ENCODE assay signal across 5 cellular contexts in genomic region chr10:92952573-92952972, GRCh38.
DNase-seq lines count a peak whose midpoint lies in the region; ATAC-seq, FAIRE-seq and TF ChIP-seq lines count a peak whose summit lies in the region.
"Not testable (repeated sequence)": the region's sequence is repeated elsewhere in the genome, so short reads cannot be mapped to it uniquely, and the experiment has no call there.

No MANE protein-coding gene starts in this region.

- FAIRE-seq in A549 (lab: Jason Lieb, UNC); K562 (lab: Jason Lieb, UNC): not testable (repeated sequence)
- peak; percentile 26 for FAIRE-seq in GM18507 (lab: Jason Lieb, UNC)
- peak; percentile 15 for FAIRE-seq in H54 (lab: Jason Lieb, UNC)

- in situ Hi-C loops in K562 (cut with MboI): not testable (repeated sequence)

- TF ChIP-seq CTCF in A549 (IDR thresholded peaks at IDR 0.05); HEK293 (tag by site-specific recombination; IDR thresholded peaks at IDR 0.05); K562 (IDR thresholded peaks at IDR 0.05 in 2 of 3, conservative IDR thresholded peaks at IDR 0.05 in 1 of 3; ENCODE audit: insufficient read depth in 2 of 3, low read depth in 1 of 3, low read length in 3 of 3): not testable (repeated sequence)

- not testable (repeated sequence) for H3K9me3 ChIP-seq in A549; HEK293 (ENCODE audit: control insufficient read depth, insufficient read depth, low read depth, low read length); K562 (replicated peaks; ENCODE audit: control insufficient read depth, insufficient read depth, low read depth, low read length)

- not testable (repeated sequence) for H3K9me1 ChIP-seq in K562 (ENCODE audit: control insufficient read depth, insufficient read depth, low read length)

- H2AFZ ChIP-seq in K562 (ENCODE audit: low read depth, low read length): not testable (repeated sequence)

- ATAC-seq in A549, K562: not testable (repeated sequence)

- intact Hi-C loops in K562 (cut with micrococcal nuclease): not testable (repeated sequence)

- TF ChIP-seq RAD21 in A549 (conservative IDR thresholded peaks at IDR 0.05 in 1 of 2, IDR thresholded peaks at IDR 0.05 in 1 of 2); K562 (CRISPR knock-in tag; conservative IDR thresholded peaks at IDR 0.05 in 1 of 2, IDR thresholded peaks at IDR 0.05 in 1 of 2): not testable (repeated sequence)

- H3K4me1 ChIP-seq in A549; HEK293 (ENCODE audit: control insufficient read depth, insufficient read depth, low read length); K562 (replicated peaks in 1 of 2; ENCODE audit: control insufficient read depth in 2 of 2, insufficient read depth in 2 of 2, low read length in 2 of 2): not testable (repeated sequence)

- H3K4me3 ChIP-seq in A549; HEK293 (ENCODE audit: low read depth, low read length); K562: not testable (repeated sequence)

- POLR2A ChIA-PET in A549 (lab: Yijun Ruan, JAX); HEK293 (lab: Yijun Ruan, JAX): not testable (repeated sequence)
- POLR2A ChIA-PET in K562 (lab: Yijun Ruan, JAX): interaction anchor here (0.6 kb wide), 1 partner anchor 911 kb away, joined by 3 read pairs; no protein-coding TSS in a partner anchor

- not testable (repeated sequence) for TF ChIP-seq EP300 in A549 (IDR thresholded peaks at IDR 0.05); K562 (IDR thresholded peaks at IDR 0.05; ENCODE audit: low read length)

- not testable (repeated sequence) for H3K27ac ChIP-seq in A549; HEK293 (ENCODE audit: extremely low read depth, low read depth, low read length); K562 (ENCODE audit: extremely low read depth, low read depth, low read length)

- BruUV-seq in K562 (replicated peaks; lab: Mats Ljungman, UMichigan): not testable (repeated sequence)

- not testable (repeated sequence) for TF ChIP-seq POLR2A in A549 (IDR thresholded peaks at IDR 0.05; ENCODE audit: low read length); H54 (IDR thresholded peaks at IDR 0.05; ENCODE audit: low read depth, low read length); K562 (conservative IDR thresholded peaks at IDR 0.05)

- CTCF ChIA-PET in A549 (lab: Yijun Ruan, JAX) (interaction anchor here (0.7 kb wide), 1 partner anchor 680 kb away, joined by 3 read pairs; no protein-coding TSS in a partner anchor), HEK293 (lab: Yijun Ruan, JAX) (interaction anchor here (0.7 kb wide), 1 partner anchor 12 kb away, joined by 3 read pairs; no protein-coding TSS in a partner anchor)
- CTCF ChIA-PET in K562 (lab: Yijun Ruan, JAX; ENCODE audit: low intra/inter-chr PET ratio): not testable (repeated sequence)

- not testable (repeated sequence) for H3K4me2 ChIP-seq in A549; K562 (ENCODE audit: insufficient read depth, low read length)

- not testable (repeated sequence) for H3K79me2 ChIP-seq in K562 (ENCODE audit: control insufficient read depth, insufficient read depth, low read length)

- DNase-seq in A549 (ENCODE audit: low read depth in 1 of 2, low spot score in 1 of 2); GM18507 (ENCODE audit: extremely low spot score, insufficient read length, low read depth); H54 (ENCODE audit: insufficient read length, low spot score); K562 (ENCODE audit: extremely low read depth in 1 of 4, low spot score in 3 of 4): not testable (repeated sequence)

- not testable (repeated sequence) for H3K9ac ChIP-seq in K562 (ENCODE audit: insufficient read depth in 1 of 2, low read depth in 2 of 2, low read length in 2 of 2)

- H3K36me3 ChIP-seq in HEK293 (ENCODE audit: control insufficient read depth in 2 of 2, insufficient read depth in 1 of 2, low read length in 2 of 2): peaks cover 12 to 18% of the 10 kb centered on the region in 2 experiments
- H3K36me3 ChIP-seq in K562 (ENCODE audit: control insufficient read depth, insufficient read depth, low read length): peaks cover 55% of the 10 kb centered on the region

- not testable (repeated sequence) for H4K20me1 ChIP-seq in K562 (replicated peaks; ENCODE audit: control insufficient read depth, insufficient read depth, low read length)

- H3K27me3 ChIP-seq in K562 (ENCODE audit: control insufficient read depth in 2 of 2, insufficient read depth in 2 of 2, low read length in 2 of 2): not testable (repeated sequence)

TF ChIP-seq in A549, 52 proteins besides CTCF, POLR2A, EP300 and RAD21:
- TF ChIP-seq KDM1A (IDR thresholded peaks at IDR 0.05; ENCODE audit: low read depth): 0 out of 2 replicates have a peak, but pooled peaks have one; percentile 29

TF ChIP-seq in HEK293, 187 proteins besides CTCF, POLR2A, EP300 and RAD21:
- peak; percentile 82 for TF ChIP-seq ZNF146 (tag by site-specific recombination; IDR thresholded peaks at IDR 0.05)

TF ChIP-seq in K562, 482 proteins besides CTCF, POLR2A, EP300 and RAD21:
- TF ChIP-seq ZNF146 (CRISPR knock-in tag; IDR thresholded peaks at IDR 0.05; ENCODE audit: unreplicated experiment): peak; percentile 59
